9 cellular contexts compared by ENCODE assay signal in genomic region chr3:133944181-133944580, GRCh38. TPM values are rescaled to one million over a fixed set of nuclear protein-coding genes. Genes with fewer than 3 reads are reported as not detected.
A peak's percentile ranks its signal among the peaks of the same experiment; 100 is the strongest.
DNase-seq lines count a peak whose midpoint lies in the region; TF ChIP-seq lines count a peak whose summit lies in the region.
"Had no signal": no experiment of that assay in that cellular context is flagged by ENCODE, and none has a peak within 500 bp of the region (broad histone marks: within the 10 kb centered on the region; RNA-seq: fewer than 3 reads in every experiment).

No MANE protein-coding gene starts in this region.

- 51% methylated on average over 2 of the region's 2 CpGs for WGBS in hepatocyte (ENCODE audit: low lambda C conversion rate, missing lambda C conversion rate)
- whole genome bisulfite sequencing in suprapubic skin, result 54% methylated on average over 2 of the region's 2 CpGs

- no peak for TF ChIP-seq EP300 in suprapubic skin (IDR thresholded peaks at IDR 0.05)

- CTCF ChIA-PET in HEK293 (lab: Yijun Ruan, JAX), result interaction anchor here (0.7 to 1.7 kb wide), 3 partner anchors 14 to 1296 kb away, joined by 3 to 6 read pairs (median 5); no protein-coding TSS in a partner anchor

- H3K4me1 ChIP-seq in HEK293 (ENCODE audit: control insufficient read depth, insufficient read depth, low read length) (peaks cover 22% of the 10 kb centered on the region), ascending aorta (peaks cover 3 to 25% of the 10 kb centered on the region in 2 donors), hepatocyte (ENCODE audit: insufficient read depth) (peaks cover 33% of the 10 kb centered on the region), suprapubic skin (peaks cover 64% of the 10 kb centered on the region)

- TF ChIP-seq CTCF in HEK293 (tag by site-specific recombination; IDR thresholded peaks at IDR 0.05) (no peak), ascending aorta (IDR thresholded peaks at IDR 0.05) (no peak), hepatocyte (IDR thresholded peaks at IDR 0.05; ENCODE audit: poor library complexity) (no peak), suprapubic skin (IDR thresholded peaks at IDR 0.05) (no peak)

- H3K27me3 ChIP-seq in ascending aorta (no peaks in the 10 kb centered on the region), hepatocyte (no peaks in the 10 kb centered on the region), suprapubic skin (no peaks in the 10 kb centered on the region)

- H4K20me1 ChIP-seq in hepatocyte (ENCODE audit: insufficient read depth, poor library complexity, severe bottlenecking), result no peaks in the 10 kb centered on the region

- POLR2A ChIA-PET in HEK293 (lab: Yijun Ruan, JAX), result no interaction called here

- intact Hi-C loops in ascending aorta (cut with DNase I), result no loop called here

- TF ChIP-seq POLR2A in suprapubic skin (IDR thresholded peaks at IDR 0.05), result no peak

- DNase-seq in ascending aorta (ENCODE audit: low spot score in 2 of 2) (peak in 1 of 2 donors; percentile 48), hepatocyte (ENCODE audit: low spot score) (no peak), suprapubic skin (ENCODE audit: low spot score in 2 of 2) (peak; percentile 24 to 36), NCI-H187 (lab: John Stamatoyannopoulos, UW) (no peak), NCI-H146 (lab: John Stamatoyannopoulos, UW) (no peak), NCI-H1436 (lab: John Stamatoyannopoulos, UW) (no peak), NK-92 (lab: John Stamatoyannopoulos, UW; ENCODE audit: unreplicated experiment) (no peak)

- no peak overlapping the region; the same call in 1 of the 2 replicates for H3K27ac ChIP-seq in HEK293 (ENCODE audit: extremely low read depth, low read depth, low read length)
- peak overlapping the region; percentile 21 to 28 for H3K27ac ChIP-seq in ascending aorta
- peak overlapping the region; percentile 74 for H3K27ac ChIP-seq in hepatocyte
- peak overlapping the region; percentile 79 for H3K27ac ChIP-seq in suprapubic skin

- no peak overlapping the region for H2AFZ ChIP-seq in hepatocyte

- H3K9me2 ChIP-seq in hepatocyte (replicated peaks; ENCODE audit: insufficient read depth), result no peaks in the 10 kb centered on the region

- peak overlapping the region; percentile 57 for H3K4me2 ChIP-seq in hepatocyte

- H3K36me3 ChIP-seq in HEK293 (ENCODE audit: control insufficient read depth in 2 of 2, insufficient read depth in 1 of 2, low read length in 2 of 2) (no peaks in the 10 kb centered on the region), ascending aorta (no peaks in the 10 kb centered on the region), hepatocyte (replicated peaks; ENCODE audit: insufficient read depth, low read depth) (no peaks in the 10 kb centered on the region), suprapubic skin (no peaks in the 10 kb centered on the region)
- H3K36me3 ChIP-seq: thoracic aorta had no signal

- H3K79me2 ChIP-seq in hepatocyte, result no peaks in the 10 kb centered on the region

- H3K4me3 ChIP-seq in HEK293 (ENCODE audit: low read depth, low read length) (no peak overlapping the region), ascending aorta (no peak overlapping the region), hepatocyte (no peak overlapping the region), suprapubic skin (no peak overlapping the region)
- H3K4me3 ChIP-seq: thoracic aorta had no signal

- H3K9me3 ChIP-seq in HEK293 (ENCODE audit: control insufficient read depth, insufficient read depth, low read depth, low read length) (no peaks in the 10 kb centered on the region), ascending aorta (no peaks in the 10 kb centered on the region), hepatocyte (ENCODE audit: low read depth) (no peaks in the 10 kb centered on the region), suprapubic skin (no peaks in the 10 kb centered on the region)
- H3K9me3 ChIP-seq: thoracic aorta had no signal

TF ChIP-seq in HEK293, 187 proteins besides CTCF, POLR2A, EP300 and RAD21:
- peak; percentile 45 for TF ChIP-seq ZBTB20 (tag by site-specific recombination; IDR thresholded peaks at IDR 0.05)
- TF ChIP-seq GLIS1 (tag by site-specific recombination; IDR thresholded peaks at IDR 0.05), result no peak
TF ChIP-seq in HEK293: peak in this region for 1.

RNA-seq across cellular contexts. Expression of gene RAB6B, which starts 48.5 kb away (rescaled TPM):
- 0.75 TPM for total RNA-seq in ascending aorta
- 2.2 and 9.1 TPM in 2 replicates for total RNA-seq in hepatocyte
- 1.8 and 2.6 TPM in 2 replicates for polyA plus RNA-seq in hepatocyte
- total RNA-seq in suprapubic skin, result 1 to 10 TPM in 1 of 4 donors, under 1 TPM in 3; 0.34 to 1.3 (median 0.83) TPM

Comparison
In these comparisons a context has a peak if more than half of its experiments do, and no peak if none do; other contexts are left out.
1. DNase-seq: peak in suprapubic skin (2 of 2); none in hepatocyte (single experiment), NCI-H187 (0 of 2), NCI-H146 (single experiment), NCI-H1436 (single experiment) and NK-92 (single experiment).